1 cellular context compared by ENCODE assay signal in genomic region chr6:44388876-44389275, GRCh38.
TF ChIP-seq lines count a peak whose summit lies in the region.

No MANE protein-coding gene starts in this region.

TF ChIP-seq in HCT116, 20 proteins besides CTCF, POLR2A, EP300 and RAD21 (continued from another document):
- no peak for TF ChIP-seq ATF3 (IDR thresholded peaks at IDR 0.05)
